ENCODE assay signal across 3 cellular contexts in the genomic region with DNA sequence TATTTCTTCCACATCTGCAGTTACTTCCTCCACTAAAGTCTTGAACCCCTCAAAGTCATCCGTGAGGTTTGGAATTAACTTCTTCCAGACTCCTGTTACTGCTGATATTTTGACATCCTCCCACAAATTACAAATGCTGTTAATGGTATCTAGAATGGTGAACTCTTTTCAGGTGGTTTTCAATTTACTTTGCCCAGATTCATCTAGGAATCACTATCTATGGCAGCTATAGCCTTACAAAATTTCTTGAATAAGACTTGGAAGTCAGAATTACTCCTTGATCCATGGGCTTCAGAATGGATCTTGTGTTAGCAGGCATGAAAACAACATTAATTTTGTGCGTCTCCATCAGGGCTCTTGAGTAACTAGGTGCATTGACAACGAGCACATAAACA.
TF ChIP-seq lines count a peak whose summit lies in the region.

No MANE protein-coding gene starts in this region.

TF ChIP-seq in SK-N-SH, 30 proteins besides CTCF, POLR2A, EP300 and RAD21 (continued from another document):
- TF ChIP-seq, protein P1, sequence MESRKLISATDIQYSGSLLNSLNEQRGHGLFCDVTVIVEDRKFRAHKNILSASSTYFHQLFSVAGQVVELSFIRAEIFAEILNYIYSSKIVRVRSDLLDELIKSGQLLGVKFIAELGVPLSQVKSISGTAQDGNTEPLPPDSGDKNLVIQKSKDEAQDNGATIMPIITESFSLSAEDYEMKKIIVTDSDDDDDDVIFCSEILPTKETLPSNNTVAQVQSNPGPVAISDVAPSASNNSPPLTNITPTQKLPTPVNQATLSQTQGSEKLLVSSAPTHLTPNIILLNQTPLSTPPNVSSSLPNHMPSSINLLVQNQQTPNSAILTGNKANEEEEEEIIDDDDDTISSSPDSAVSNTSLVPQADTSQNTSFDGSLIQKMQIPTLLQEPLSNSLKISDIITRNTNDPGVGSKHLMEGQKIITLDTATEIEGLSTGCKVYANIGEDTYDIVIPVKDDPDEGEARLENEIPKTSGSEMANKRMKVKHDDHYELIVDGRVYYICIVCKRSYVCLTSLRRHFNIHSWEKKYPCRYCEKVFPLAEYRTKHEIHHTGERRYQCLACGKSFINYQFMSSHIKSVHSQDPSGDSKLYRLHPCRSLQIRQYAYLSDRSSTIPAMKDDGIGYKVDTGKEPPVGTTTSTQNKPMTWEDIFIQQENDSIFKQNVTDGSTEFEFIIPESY (IDR thresholded peaks at IDR 0.05; ENCODE audit: borderline replicate concordance, low read depth) = no peak
TF ChIP-seq in SK-N-SH: peak in this region for 0.

TF ChIP-seq in SK-N-SH treated with all-trans-retinoic acid at 6 μM for 48 hours, 23 proteins besides CTCF, POLR2A, EP300 and RAD21 (continued from another document):
- TF ChIP-seq, protein P2, sequence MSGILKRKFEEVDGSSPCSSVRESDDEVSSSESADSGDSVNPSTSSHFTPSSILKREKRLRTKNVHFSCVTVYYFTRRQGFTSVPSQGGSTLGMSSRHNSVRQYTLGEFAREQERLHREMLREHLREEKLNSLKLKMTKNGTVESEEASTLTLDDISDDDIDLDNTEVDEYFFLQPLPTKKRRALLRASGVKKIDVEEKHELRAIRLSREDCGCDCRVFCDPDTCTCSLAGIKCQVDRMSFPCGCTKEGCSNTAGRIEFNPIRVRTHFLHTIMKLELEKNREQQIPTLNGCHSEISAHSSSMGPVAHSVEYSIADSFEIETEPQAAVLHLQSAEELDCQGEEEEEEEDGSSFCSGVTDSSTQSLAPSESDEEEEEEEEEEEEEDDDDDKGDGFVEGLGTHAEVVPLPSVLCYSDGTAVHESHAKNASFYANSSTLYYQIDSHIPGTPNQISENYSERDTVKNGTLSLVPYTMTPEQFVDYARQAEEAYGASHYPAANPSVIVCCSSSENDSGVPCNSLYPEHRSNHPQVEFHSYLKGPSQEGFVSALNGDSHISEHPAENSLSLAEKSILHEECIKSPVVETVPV (CRISPR knock-in tag; IDR thresholded peaks at IDR 0.05) = no peak
- TF ChIP-seq ZNF565 (CRISPR knock-in tag; conservative IDR thresholded peaks at IDR 0.05; ENCODE audit: low read depth) (no peak), OSR1 (CRISPR knock-in tag; IDR thresholded peaks at IDR 0.05) (no peak), ARNTL (CRISPR knock-in tag; IDR thresholded peaks at IDR 0.05; ENCODE audit: borderline replicate concordance, low read depth) (no peak)

TF ChIP-seq in K562, 482 proteins besides CTCF, POLR2A, EP300 and RAD21 (continued from another document):
- TF ChIP-seq MAZ (CRISPR knock-in tag; conservative IDR thresholded peaks at IDR 0.05 in 1 of 2, IDR thresholded peaks at IDR 0.05 in 1 of 2) = no peak
